8 cellular contexts compared by ENCODE assay signal in the genomic region with DNA sequence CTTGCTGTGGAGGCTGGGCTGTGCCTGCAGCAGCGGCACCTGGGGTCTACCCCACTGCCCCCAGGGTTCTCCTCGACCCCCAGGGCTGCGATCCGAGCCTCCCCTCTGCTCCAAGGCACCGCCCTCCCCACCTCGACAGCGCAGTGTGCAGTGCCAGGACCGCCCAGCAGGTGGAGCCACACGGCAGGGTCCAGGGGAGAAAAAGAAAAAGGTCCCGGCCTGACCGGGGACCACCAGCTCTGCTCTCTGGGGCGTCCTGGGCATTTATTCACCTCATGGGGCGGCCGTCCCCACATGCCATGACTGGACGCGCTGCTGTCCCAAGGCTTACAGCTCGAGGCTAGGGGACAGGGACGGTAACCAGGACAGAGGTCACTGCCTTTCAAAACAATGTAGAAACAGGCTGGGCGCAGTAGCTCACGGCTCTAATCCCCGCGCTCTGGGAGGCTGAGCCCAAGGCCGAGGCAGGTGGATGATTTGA. TPM values are rescaled to one million over a fixed set of nuclear protein-coding genes. Genes with fewer than 3 reads are reported as not detected.
DNase-seq lines count a peak whose midpoint lies in the region; ATAC-seq and TF ChIP-seq lines count a peak whose summit lies in the region.

No MANE protein-coding gene starts in this region.

- no peaks in the 10 kb centered on the region for H4K20me1 ChIP-seq in GM23248 (ENCODE audit: insufficient read depth)

- H3K9me2 ChIP-seq in GM23248 (ENCODE audit: insufficient read depth), result no peaks in the 10 kb centered on the region

- no peaks in the 10 kb centered on the region for H3K36me3 Mint-ChIP-seq in WTC11

- no peak overlapping the region for H2AFZ ChIP-seq in GM23248

- peak; percentile 95 for TF ChIP-seq CTCF in AG04449 (IDR thresholded peaks at IDR 0.05; ENCODE audit: insufficient read depth, low read length, missing control alignments)
- peak; percentile 94 for TF ChIP-seq CTCF in WTC11 (IDR thresholded peaks at IDR 0.05)
- peak; percentile 94 for TF ChIP-seq CTCF in choroid plexus epithelial cell (conservative IDR thresholded peaks at IDR 0.05; ENCODE audit: low read depth, low read length)
- TF ChIP-seq CTCF in mucosa of descending colon (IDR thresholded peaks at IDR 0.05), result peak; percentile 94
- TF ChIP-seq CTCF in upper lobe of left lung (IDR thresholded peaks at IDR 0.05), result peak; percentile 78 to 90 (median 86)

- H3K4me1 ChIP-seq in GM23248 (ENCODE audit: insufficient read depth) (no peaks in the 10 kb centered on the region), mucosa of descending colon (ENCODE audit: low read depth) (peaks cover 38% of the 10 kb centered on the region), upper lobe of left lung (peaks cover 29 to 93% (median 52%) of the 10 kb centered on the region in 4 donors)

- no peak overlapping the region for H3K4me3 Mint-ChIP-seq in WTC11

- H3K36me3 ChIP-seq in GM23248 (ENCODE audit: low read depth) (no peaks in the 10 kb centered on the region), mucosa of descending colon (ENCODE audit: low read depth) (no peaks in the 10 kb centered on the region), upper lobe of left lung (peaks cover 0 to 14% (median 5%) of the 10 kb centered on the region in 4 donors)

- H3K27ac ChIP-seq in GM23248 (no peak overlapping the region), upper lobe of left lung (peak overlapping the region in 2 of 4 donors; percentile 22 to 55)

- ATAC-seq in WTC11 (peak; percentile 78), mucosa of descending colon (peak; percentile 58), upper lobe of left lung (ENCODE audit: low FRiP score in 2 of 2) (peak; percentile 58 to 68)

- POLR2A ChIA-PET in AG04449 (lab: Yijun Ruan, JAX), result no interaction called here
- POLR2A ChIA-PET in WTC11 (lab: Charles Lee), result interaction anchor here (0.6 to 1.5 kb wide), 5 partner anchors 10 to 268 kb away, joined by 3 to 10 read pairs (median 5); no protein-coding TSS in a partner anchor

- 41 to 44% methylated on average over 23 of the region's 23 CpGs for WGBS in GM23248 (ENCODE audit: low coverage in 1 of 2, low lambda C conversion rate in 2 of 2, missing lambda C conversion rate in 2 of 2), 2 experiments
- WGBS in upper lobe of left lung, 2 donors, result 49 to 62% methylated on average over 13 to 20 of the region's 23 CpGs

- H3K4me3 ChIP-seq in AG04449 (ENCODE audit: low read depth, low read length) (no peak overlapping the region), GM23248 (no peak overlapping the region), choroid plexus epithelial cell (ENCODE audit: low read depth, low read length) (peak overlapping the region; percentile 22), mucosa of descending colon (no peak overlapping the region), upper lobe of left lung (no peak overlapping the region)

- no peak for TF ChIP-seq EP300 in upper lobe of left lung (IDR thresholded peaks at IDR 0.05)

- H3K9me3 Mint-ChIP-seq in WTC11, result no peaks in the 10 kb centered on the region

- no peaks in the 10 kb centered on the region for H3K27me3 Mint-ChIP-seq in WTC11 (ENCODE audit: low read depth)

- H3F3A ChIP-seq in GM23248 (ENCODE audit: insufficient read depth), result no peaks in the 10 kb centered on the region

- H3K27me3 ChIP-seq in GM23248 (replicated peaks; ENCODE audit: insufficient read depth) (no peaks in the 10 kb centered on the region), upper lobe of left lung (no peaks in the 10 kb centered on the region)

- 0 out of 2 replicates have a peak, but pooled peaks cover 6% of the 10 kb centered on the region for H3K4me1 Mint-ChIP-seq in WTC11

- no peak for TF ChIP-seq POLR2A in upper lobe of left lung (IDR thresholded peaks at IDR 0.05)

- peaks cover 100% of the 10 kb centered on the region for H3K79me2 ChIP-seq in GM23248 (ENCODE audit: insufficient read depth)

- H3K9me3 ChIP-seq in GM23248 (ENCODE audit: low read depth), result no peaks in the 10 kb centered on the region
- no peaks in the 10 kb centered on the region for H3K9me3 ChIP-seq in mucosa of descending colon
- H3K9me3 ChIP-seq in upper lobe of left lung, result no peaks in the 10 kb centered on the region

- H3K4me2 ChIP-seq in GM23248 (ENCODE audit: unreplicated experiment), result no peak overlapping the region

- CTCF ChIA-PET in AG04449 (lab: Yijun Ruan, JAX) (interaction anchor here (0.6 to 13.7 kb wide), 17 partner anchors 9 to 165 kb away, joined by 3 to 292 read pairs (median 5); partner anchors contain the start of gene REXO1), WTC11 (lab: Charles Lee) (interaction anchor here (0.6 to 5.6 kb wide), 57 partner anchors 9 to 506 kb away, joined by 3 to 216 read pairs (median 5); partner anchors contain the start of genes ABHD17A, ADAT3, REEP6 and REXO1)

- no peak overlapping the region; the same call in 1 of the 2 replicates for H3K27ac Mint-ChIP-seq in WTC11

- in situ Hi-C loops in GM23248 (cut with MboI), result no loop called here

- no peak for DNase-seq in AG04449 (ENCODE audit: low read depth, low spot score)
- peak; percentile 47 for DNase-seq in GM23248
- peak; percentile 88 for DNase-seq in WTC11 (ENCODE audit: low spot score)
- peak; percentile 33 for DNase-seq in choroid plexus epithelial cell (ENCODE audit: low read depth)
- DNase-seq in mucosa of descending colon, result peak in 2 of 3 donors; percentile 76 to 87
- DNase-seq in upper lobe of left lung, result peak in 1 of 2 donors; percentile 92
- DNase-seq in OCI-M2 (lab: John Stamatoyannopoulos, UW; ENCODE audit: unreplicated experiment), result no peak
- no peak for DNase-seq in NCI-H226

- no peak overlapping the region for H3K9ac ChIP-seq in GM23248

- intact Hi-C loops in mucosa of descending colon (cut with DNase I, micrococcal nuclease), result no loop called here

TF ChIP-seq in WTC11, 78 proteins besides CTCF, POLR2A, EP300 and RAD21 (continues in another document):
- TF ChIP-seq AFF4 (CRISPR knock-in tag; IDR thresholded peaks at IDR 0.05; ENCODE audit: borderline replicate concordance) (no peak), ZNF423 (CRISPR knock-in tag; IDR thresholded peaks at IDR 0.05) (peak; percentile 37; the same call in 1 of the 2 replicates)

RNA-seq across cellular contexts. Expression of gene REXO1, which starts 10.6 kb away (rescaled TPM):
- total RNA-seq in GM23248 (2014; rRNA removed; shearing (Covaris generic)), result 4.2 and 5.2 TPM in 2 replicates
- polyA plus RNA-seq in GM23248 (2016; fragmentation: Nextera tagmentation; extraction: Ambion mirVana), result 4.2 and 4.9 TPM in 2 replicates
- 48.9 to 61.1 TPM (median 50.1 TPM) in 3 replicates for total RNA-seq in WTC11 (2021)
- 10 to 100 TPM; 45.4 to 54.3 (median 50.2) TPM for total RNA-seq in mucosa of descending colon
- total RNA-seq in upper lobe of left lung, result 100 to 1,000 TPM in 1 of 6 donors, 10 to 100 TPM in 5; 17.0 to 106 (median 38.8) TPM

RNA-seq across cellular contexts. Expression of gene ATP8B3, which starts 25.6 kb away (rescaled TPM):
- 0.32 and 2.5 TPM in 2 replicates for total RNA-seq in GM23248 (2014; rRNA removed; shearing (Covaris generic))
- 1.8 and 1.9 TPM in 2 replicates for polyA plus RNA-seq in GM23248 (2016; fragmentation: Nextera tagmentation; extraction: Ambion mirVana)
- total RNA-seq in WTC11 (2021) (5.5 to 8.2 TPM (median 8.0 TPM) in 3 replicates), mucosa of descending colon (1 to 10 TPM in 1 of 3 donors, under 1 TPM in 2; 0.55 to 1.2 (median 0.80) TPM), upper lobe of left lung (1 to 10 TPM in 3 of 6 donors, under 1 TPM in 3; under 0.01 to 6.2 (median 1.1) TPM)

RNA-seq across cellular contexts. Expression of gene KLF16, which starts 25.7 kb away (rescaled TPM):
- total RNA-seq in GM23248 (2014; rRNA removed; shearing (Covaris generic)), result 8.9 and 11.0 TPM in 2 replicates
- polyA plus RNA-seq in GM23248 (2016; fragmentation: Nextera tagmentation; extraction: Ambion mirVana), result 4.2 and 4.6 TPM in 2 replicates
- total RNA-seq in WTC11 (2021) (54.4 to 64.0 TPM (median 55.4 TPM) in 3 replicates), mucosa of descending colon (10 to 100 TPM; 22.6 to 26.5 (median 25.6) TPM), upper lobe of left lung (10 to 100 TPM in 4 of 6 donors, 1 to 10 TPM in 2; 6.9 to 39.9 (median 16.4) TPM)

RNA-seq across cellular contexts. Expression of gene ABHD17A, which starts 47.6 kb away (rescaled TPM):
- total RNA-seq in GM23248 (2014; rRNA removed; shearing (Covaris generic)), result 147 and 157 TPM in 2 replicates
- 37.6 and 39.4 TPM in 2 replicates for polyA plus RNA-seq in GM23248 (2016; fragmentation: Nextera tagmentation; extraction: Ambion mirVana)
- total RNA-seq in WTC11 (2021), result 55.0 to 60.7 TPM (median 57.3 TPM) in 3 replicates
- total RNA-seq in mucosa of descending colon, result 10 to 100 TPM; 60.9 to 65.8 (median 65.8) TPM
- total RNA-seq in upper lobe of left lung, result 100 to 1,000 TPM in 4 of 6 donors, 10 to 100 TPM in 2; 63.4 to 143 (median 108) TPM

Comparison
In these comparisons a context has a peak if more than half of its experiments do, and no peak if none do; other contexts are left out.
1. DNase-seq: peak in GM23248 (single experiment), WTC11 (single experiment), choroid plexus epithelial cell (single experiment) and mucosa of descending colon (2 of 3); none in AG04449 (single experiment), OCI-M2 (single experiment) and NCI-H226 (single experiment).
2. Peak in every context shown above with its lines, with median percentiles within 50 percentile points of each other: CTCF ChIP-seq and ATAC-seq.